ENCODE assay signal across 27 cellular contexts in genomic region chr7:115113776-115114175, GRCh38.
A peak's percentile ranks its signal among the peaks of the same experiment; 100 is the strongest.
DNase-seq lines count a peak whose midpoint lies in the region; ATAC-seq, FAIRE-seq and TF ChIP-seq lines count a peak whose summit lies in the region.
"Had no signal": no experiment of that assay in that cellular context is flagged by ENCODE, and none has a peak within 500 bp of the region (broad histone marks: within the 10 kb centered on the region; RNA-seq: fewer than 3 reads in every experiment).

No MANE protein-coding gene starts in this region.

- no peaks in the 10 kb centered on the region for H3K36me3 ChIP-seq in endothelial cell of umbilical vein (ENCODE audit: control insufficient read depth in 2 of 2, extremely low read depth in 1 of 2, insufficient read depth in 2 of 2, low read length in 2 of 2)
- H3K36me3 ChIP-seq in liver (ENCODE audit: control insufficient read depth in 4 of 4, insufficient read depth in 3 of 4, low read depth in 1 of 4, low read length in 3 of 4), result no peaks in the 10 kb centered on the region
- no peaks in the 10 kb centered on the region for H3K36me3 ChIP-seq in heart right ventricle
- H3K36me3 ChIP-seq: BLaER1 treated with 17β-estradiol and CSF1 and Interleukin-3, amounts not matched to agents 10 nM and 100 nM; SJSA1 had no signal

- H4K20me1 ChIP-seq in endothelial cell of umbilical vein (replicated peaks; ENCODE audit: control insufficient read depth, extremely low read depth, insufficient read depth, low read length), result no peaks in the 10 kb centered on the region
- H4K20me1 ChIP-seq: BLaER1 treated with 17β-estradiol and CSF1 and Interleukin-3, amounts not matched to agents 10 nM and 100 nM had no signal

- H3K27me3 ChIP-seq in endothelial cell of umbilical vein (ENCODE audit: control insufficient read depth in 2 of 2, insufficient read depth in 2 of 2, low read length in 2 of 2) (no peaks in the 10 kb centered on the region), liver (ENCODE audit: control insufficient read depth in 4 of 4, insufficient read depth in 4 of 4, low read length in 3 of 4) (no peaks in the 10 kb centered on the region), heart right ventricle (no peaks in the 10 kb centered on the region)
- H3K27me3 ChIP-seq: BLaER1 treated with 17β-estradiol and CSF1 and Interleukin-3, amounts not matched to agents 10 nM and 100 nM; SJSA1 had no signal

- no peak for TF ChIP-seq RAD21 in Ishikawa (IDR thresholded peaks at IDR 0.05; ENCODE audit: low read depth)
- TF ChIP-seq RAD21 in liver (IDR thresholded peaks at IDR 0.05), result peak; percentile 72 to 73

- in situ Hi-C loops in G401 (cut with HindIII; ENCODE audit: low sequenced_read_pairs), result no loop called here

- no peak overlapping the region for H2AFZ ChIP-seq in endothelial cell of umbilical vein (ENCODE audit: low read depth, low read length)

- POLR2A ChIA-PET in endothelial cell of umbilical vein (lab: Charles Lee), result no interaction called here

- FAIRE-seq in endothelial cell of umbilical vein (lab: Jason Lieb, UNC), result no peak
- FAIRE-seq: A549, GM12878 had no signal

- H3K4me1 ChIP-seq in endothelial cell of umbilical vein (ENCODE audit: control insufficient read depth, extremely low read depth, insufficient read depth, low read length) (peaks cover 5% of the 10 kb centered on the region), liver (ENCODE audit: control insufficient read depth in 4 of 4, insufficient read depth in 4 of 4, low read length in 3 of 4) (peaks cover 3 to 38% (median 21%) of the 10 kb centered on the region in 4 donors), heart right ventricle (no peaks in the 10 kb centered on the region)
- H3K4me1 ChIP-seq: SJSA1 had no signal

- dilution Hi-C loops in endothelial cell of umbilical vein (cut with MboI; ENCODE audit: extremely low pct_ligation_motif_present, low sequenced_read_pairs), result no loop called here

- no peak overlapping the region for H3K4me3 ChIP-seq in endothelial cell of umbilical vein (replicated peaks in 1 of 3; ENCODE audit: insufficient read depth in 1 of 3, low read depth in 1 of 3, low read length in 3 of 3)
- no peak overlapping the region for H3K4me3 ChIP-seq in liver (ENCODE audit: low read depth in 1 of 3, low read length in 3 of 3)
- no peak overlapping the region for H3K4me3 ChIP-seq in heart right ventricle
- H3K4me3 ChIP-seq: A549; BLaER1 treated with 17β-estradiol and CSF1 and Interleukin-3, amounts not matched to agents 10 nM and 100 nM; GM12878; SJSA1 had no signal

- no peak for TF ChIP-seq EP300 in Ishikawa (IDR thresholded peaks at IDR 0.05; ENCODE audit: borderline replicate concordance)

- H3K79me2 ChIP-seq in endothelial cell of umbilical vein (ENCODE audit: control insufficient read depth, insufficient read depth, low read length), result no peaks in the 10 kb centered on the region

- CTCF ChIA-PET in endothelial cell of umbilical vein (lab: Charles Lee), result interaction anchor here (1.3 kb wide), 1 partner anchor 14 kb away, joined by 4 read pairs; no protein-coding TSS in a partner anchor

- TF ChIP-seq POLR2A in endothelial cell of umbilical vein (IDR thresholded peaks at IDR 0.05; ENCODE audit: low read depth, low read length), result no peak

- WGBS in liver, result 38% methylated on average over 3 of the region's 3 CpGs
- WGBS in heart right ventricle, 2 donors, result 90 to 96% methylated on average over 3 of the region's 3 CpGs

- no TSS peak for BruUV-seq in endothelial cell of umbilical vein (replicated peaks; lab: Mats Ljungman, UMichigan)

- H3K4me2 ChIP-seq in endothelial cell of umbilical vein (ENCODE audit: insufficient read depth, low read length), result no peak overlapping the region
- H3K4me2 ChIP-seq: A549; BLaER1 treated with 17β-estradiol and CSF1 and Interleukin-3, amounts not matched to agents 10 nM and 100 nM had no signal

- DNase-seq in endothelial cell of umbilical vein (ENCODE audit: low read depth, low spot score), result peak; percentile 45
- DNase-seq in sciatic nerve (ENCODE audit: low spot score), result no peak
- no peak for DNase-seq in activated T-cell treated with anti-CD3 and anti-CD28 coated beads, Interleukin-2, amount 50 U/mL, for 48 hours
- DNase-seq in head of caudate nucleus, result no peak
- no peak for DNase-seq in heart right ventricle
- no peak for DNase-seq in G401 (ENCODE audit: low spot score)
- DNase-seq: AML-193; CD4-positive, alpha-beta T cell; COR-L47; GDM1; NCI-H1048; NCI-H1417; NCI-H1694; NCI-H2029 treated with DMSO at 0.1 percent for 48 hours; NCI-H446 treated with DMSO at 0.1 percent for 48 hours; NCI-H526; NCI-H82; NK-92 treated with Interleukin-12 subunit alpha and Interleukin-12 subunit beta, amount 100 ng/mL, for 24 hours; PC-3 had no signal

- TF ChIP-seq CTCF in endothelial cell of umbilical vein (IDR thresholded peaks at IDR 0.05; ENCODE audit: extremely low read depth in 1 of 2, insufficient read depth in 1 of 2, low read depth in 1 of 2, low read length in 2 of 2), result no peak
- TF ChIP-seq CTCF in liver (IDR thresholded peaks at IDR 0.05; ENCODE audit: low read depth, low read length, missing input control), result no peak
- no peak for TF ChIP-seq CTCF in heart right ventricle (IDR thresholded peaks at IDR 0.05)

- H3K9ac ChIP-seq in endothelial cell of umbilical vein (replicated peaks; ENCODE audit: extremely low read depth, insufficient read depth, low read length) (no peak overlapping the region), liver (ENCODE audit: low read depth in 1 of 2, low read length in 2 of 2) (peak overlapping the region in 1 of 2 donors; percentile 49)
- H3K9ac ChIP-seq: BLaER1 treated with 17β-estradiol and CSF1 and Interleukin-3, amounts not matched to agents 10 nM and 100 nM had no signal

- no peaks in the 10 kb centered on the region for H3K9me1 ChIP-seq in endothelial cell of umbilical vein (replicated peaks; ENCODE audit: control insufficient read depth, extremely low read depth, insufficient read depth, low read length)

- no peaks in the 10 kb centered on the region for H3K9me3 ChIP-seq in endothelial cell of umbilical vein (replicated peaks; ENCODE audit: control insufficient read depth, insufficient read depth, low read length)
- no peaks in the 10 kb centered on the region for H3K9me3 ChIP-seq in liver (ENCODE audit: control insufficient read depth in 4 of 4, low read length in 3 of 4)
- H3K9me3 ChIP-seq in heart right ventricle, result no peaks in the 10 kb centered on the region
- H3K9me3 ChIP-seq: A549; BLaER1 treated with 17β-estradiol and CSF1 and Interleukin-3, amounts not matched to agents 10 nM and 100 nM; SJSA1 had no signal

- no peak overlapping the region for H3K27ac ChIP-seq in endothelial cell of umbilical vein (ENCODE audit: insufficient read depth, low read depth, low read length)
- peak overlapping the region; percentile 80 to 85 for H3K27ac ChIP-seq in liver (ENCODE audit: low read depth in 1 of 2, low read length in 2 of 2)
- no peak overlapping the region for H3K27ac ChIP-seq in heart right ventricle
- H3K27ac ChIP-seq: A549; BLaER1 treated with 17β-estradiol and CSF1 and Interleukin-3, amounts not matched to agents 10 nM and 100 nM; SJSA1 had no signal

- intact Hi-C loops in endothelial cell of umbilical vein (cut with micrococcal nuclease), result no loop called here
- intact Hi-C loops in sciatic nerve (cut with DNase I), result no loop called here
- intact Hi-C loops in head of caudate nucleus (cut with DNase I), result no loop called here
- intact Hi-C loops in heart right ventricle (cut with DNase I), result no loop called here

- ATAC-seq in sciatic nerve, result peak; percentile 91
- no peak for ATAC-seq in heart right ventricle
- ATAC-seq: A549, GM12878, HCT116, PC-3, Right ventricle myocardium inferior had no signal

TF ChIP-seq in Ishikawa, 13 proteins besides CTCF, POLR2A, EP300 and RAD21:
- no peak for TF ChIP-seq ZBTB7A (IDR thresholded peaks at IDR 0.05; ENCODE audit: low read depth)
- TF ChIP-seq NFIC (IDR thresholded peaks at IDR 0.05), result 0 out of 2 replicates have a peak, but pooled peaks have one; percentile 16

TF ChIP-seq in endothelial cell of umbilical vein, 7 proteins besides CTCF, POLR2A, EP300 and RAD21:
- TF ChIP-seq EZH2 (IDR thresholded peaks at IDR 0.05; ENCODE audit: borderline replicate concordance, low read depth, low read length, severe bottlenecking) (no peak), MYC (IDR thresholded peaks at IDR 0.05; ENCODE audit: low read depth, low read length) (no peak)

TF ChIP-seq in liver, 16 proteins besides CTCF, POLR2A, EP300 and RAD21 (continues in another document):
- peak; percentile 93 for TF ChIP-seq ZBTB33 (IDR thresholded peaks at IDR 0.05)
- TF ChIP-seq JUND (IDR thresholded peaks at IDR 0.05), result peak; percentile 100
- TF ChIP-seq HNF4G (IDR thresholded peaks at IDR 0.05), result peak; percentile 55
- peak; percentile 80 for TF ChIP-seq FOXA2 (IDR thresholded peaks at IDR 0.05)
- TF ChIP-seq TAF1 (conservative IDR thresholded peaks at IDR 0.05), result no peak
- TF ChIP-seq MAX (IDR thresholded peaks at IDR 0.05), result peak; percentile 73
- peak; percentile 83 to 88 for TF ChIP-seq HNF4A (conservative IDR thresholded peaks at IDR 0.05)
- peak; percentile 77 for TF ChIP-seq YY1 (IDR thresholded peaks at IDR 0.05)
- peak; percentile 96 for TF ChIP-seq SP1 (IDR thresholded peaks at IDR 0.05)
- peak; percentile 74 to 91 for TF ChIP-seq RXRA (IDR thresholded peaks at IDR 0.05)
- peak; percentile 99 for TF ChIP-seq ATF3 (IDR thresholded peaks at IDR 0.05)
- TF ChIP-seq GABPA (IDR thresholded peaks at IDR 0.05 in 1 of 2, conservative IDR thresholded peaks at IDR 0.05 in 1 of 2), result peak in 1 of 2 donors; percentile 61
- TF ChIP-seq NR2F2 (IDR thresholded peaks at IDR 0.05), result no peak

Comparison
In these comparisons a context has a peak if more than half of its experiments do, and no peak if none do; other contexts are left out.
1. H3K27ac ChIP-seq: peak in liver (2 of 2); none in endothelial cell of umbilical vein (single experiment) and heart right ventricle (0 of 10).